ENCODE assay signal across 8 cellular contexts in genomic region chr5:55533806-55534435, GRCh38. TPM values are rescaled to one million over a fixed set of nuclear protein-coding genes. Genes with fewer than 3 reads are reported as not detected.
DNase-seq lines count a peak whose midpoint lies in the region; ATAC-seq and TF ChIP-seq lines count a peak whose summit lies in the region.

No MANE protein-coding gene starts in this region.

- peak overlapping the region; percentile 75 for H3K4me2 ChIP-seq in OCI-LY1 (ENCODE audit: low read length)

- peaks cover 0 to 7% (median 0%) of the 10 kb centered on the region in 3 donors for H3K36me3 Mint-ChIP-seq in CD8-positive, alpha-beta memory T cell

- H3K9me2 ChIP-seq in OCI-LY1 (ENCODE audit: low read depth, low read length): no peaks in the 10 kb centered on the region

- H2AFZ ChIP-seq in OCI-LY1 (ENCODE audit: low read length): no peak overlapping the region

- no peak for TF ChIP-seq POLR2A in testis (IDR thresholded peaks at IDR 0.05)

- H3K9ac ChIP-seq in OCI-LY1 (ENCODE audit: low read length): peak overlapping the region; percentile 65
- H3K9ac ChIP-seq in colonic mucosa (ENCODE audit: low read depth in 2 of 2, low read length in 2 of 2): peak overlapping the region; percentile 95

- WGBS in testis, 2 donors: 1 to 3% methylated on average over 7 to 22 of the region's 22 CpGs

- intact Hi-C loops in colonic mucosa (cut with DNase I): loop anchor here (5.0 kb wide), 1 partner anchor 68 kb away; no protein-coding TSS in a partner anchor
- intact Hi-C loops in testis (cut with DNase I; ENCODE audit: low total_unique reads): no loop called here

- no peaks in the 10 kb centered on the region for H3K36me3 ChIP-seq in CD8-positive, alpha-beta memory T cell (ENCODE audit: insufficient read depth, low read length)
- no peaks in the 10 kb centered on the region for H3K36me3 ChIP-seq in OCI-LY1 (ENCODE audit: insufficient read depth, low read length)
- no peaks in the 10 kb centered on the region for H3K36me3 ChIP-seq in colonic mucosa
- H3K36me3 ChIP-seq in testis (ENCODE audit: low read depth, missing control alignments): no peaks in the 10 kb centered on the region

- TF ChIP-seq CTCF in OCI-LY1 (IDR thresholded peaks at IDR 0.05; ENCODE audit: low read length) (no peak), colonic mucosa (IDR thresholded peaks at IDR 0.05) (no peak), testis (IDR thresholded peaks at IDR 0.05) (no peak)

- H3K4me3 ChIP-seq in CD8-positive, alpha-beta memory T cell (ENCODE audit: low read length): peak overlapping the region; percentile 85
- peak overlapping the region; percentile 72 for H3K4me3 ChIP-seq in OCI-LY1 (ENCODE audit: low read depth, low read length, poor library complexity, severe bottlenecking)
- peak overlapping the region; percentile 93 for H3K4me3 ChIP-seq in colonic mucosa
- peak overlapping the region; percentile 72 to 91 for H3K4me3 ChIP-seq in testis

- no peaks in the 10 kb centered on the region for H3K27me3 ChIP-seq in CD8-positive, alpha-beta memory T cell (ENCODE audit: insufficient read depth, low read length, poor library complexity, severe bottlenecking)
- no peaks in the 10 kb centered on the region for H3K27me3 ChIP-seq in OCI-LY1 (ENCODE audit: insufficient read depth, low read length)
- no peaks in the 10 kb centered on the region for H3K27me3 ChIP-seq in colonic mucosa
- no peaks in the 10 kb centered on the region for H3K27me3 ChIP-seq in testis

- POLR2A ChIA-PET in CD8-positive, alpha-beta memory T cell (lab: Charles Lee): no interaction called here

- ATAC-seq in GM19043 (IDR thresholded peaks at IDR 0.05; ENCODE audit: low read depth, unreplicated experiment): peak; percentile 49
- peak; percentile 52 for ATAC-seq in HG03135 (IDR thresholded peaks at IDR 0.05; ENCODE audit: unreplicated experiment)
- peak; percentile 60 for ATAC-seq in left lobe of liver

- DNase-seq in CD8-positive, alpha-beta memory T cell: no peak
- peak; percentile 57 for DNase-seq in colonic mucosa
- no peak for DNase-seq in left lobe of liver (ENCODE audit: low spot score)
- peak; percentile 18 for DNase-seq in testis
- DNase-seq in activated CD8-positive, alpha-beta memory T cell treated with anti-CD3 and anti-CD28 coated beads, Interleukin-2, amount 50 U/mL, for 4 hours: no peak

- peaks cover 0 to 1% of the 10 kb centered on the region in 2 donors for H3K27me3 Mint-ChIP-seq in CD8-positive, alpha-beta memory T cell

- CTCF ChIA-PET in CD8-positive, alpha-beta memory T cell (lab: Charles Lee): no interaction called here

- no peaks in the 10 kb centered on the region for H4K20me1 ChIP-seq in OCI-LY1 (ENCODE audit: insufficient read depth, low read length)

- H3K9me3 Mint-ChIP-seq in CD8-positive, alpha-beta memory T cell: no peaks in the 10 kb centered on the region

- H3K27ac ChIP-seq in CD8-positive, alpha-beta memory T cell (ENCODE audit: low read depth, low read length): peak overlapping the region; percentile 54
- H3K27ac ChIP-seq in OCI-LY1 (ENCODE audit: low read depth, low read length, poor library complexity, severe bottlenecking): no peak overlapping the region
- peak overlapping the region; percentile 98 for H3K27ac ChIP-seq in colonic mucosa
- H3K27ac ChIP-seq in testis: peak overlapping the region; percentile 86 to 93

- H3K4me1 Mint-ChIP-seq in CD8-positive, alpha-beta memory T cell: peaks cover 19 to 29% (median 29%) of the 10 kb centered on the region in 3 donors

- H3K27ac Mint-ChIP-seq in CD8-positive, alpha-beta memory T cell: peak overlapping the region; percentile 81 to 95 (median 91)

- H3K9me3 ChIP-seq in CD8-positive, alpha-beta memory T cell (ENCODE audit: low read length): no peaks in the 10 kb centered on the region
- no peaks in the 10 kb centered on the region for H3K9me3 ChIP-seq in OCI-LY1 (ENCODE audit: low read length)
- no peaks in the 10 kb centered on the region for H3K9me3 ChIP-seq in colonic mucosa
- no peaks in the 10 kb centered on the region for H3K9me3 ChIP-seq in testis

- H3K4me3 Mint-ChIP-seq in CD8-positive, alpha-beta memory T cell: peak overlapping the region; percentile 84 to 97 (median 93)

- no peaks in the 10 kb centered on the region for H3K79me2 ChIP-seq in OCI-LY1 (ENCODE audit: insufficient read depth, low read length)

- peaks cover 4% of the 10 kb centered on the region; the same call in 1 of the 2 replicates for H3F3A ChIP-seq in OCI-LY1 (ENCODE audit: insufficient read depth, low read length)

- peaks cover 24% of the 10 kb centered on the region for H3K4me1 ChIP-seq in CD8-positive, alpha-beta memory T cell (ENCODE audit: insufficient read depth, low read length)
- peaks cover 30% of the 10 kb centered on the region for H3K4me1 ChIP-seq in OCI-LY1 (ENCODE audit: insufficient read depth, low read length, severe bottlenecking)
- H3K4me1 ChIP-seq in colonic mucosa: no peaks in the 10 kb centered on the region
- H3K4me1 ChIP-seq in testis: peaks cover 4% of the 10 kb centered on the region

RNA-seq across cellular contexts. Expression of gene PLPP1, which starts 0.8 kb away (rescaled TPM):
- 10 to 100 TPM; 14.7 to 15.5 TPM for total RNA-seq in CD8-positive, alpha-beta memory T cell
- polyA plus RNA-seq in CD8-positive, alpha-beta memory T cell: 6.7 TPM
- 10 to 100 TPM; 53.0 to 85.7 TPM for total RNA-seq in colonic mucosa
- 24.5 TPM for total RNA-seq in left lobe of liver
- 100 to 1,000 TPM in 1 of 2 donors, 10 to 100 TPM in 1; 64.7 to 111 TPM for total RNA-seq in testis
- 66.7 TPM for polyA plus RNA-seq in testis (ENCODE audit: insufficient read depth, low read depth, low replicate concordance)

Comparison
In these comparisons a context has a peak if more than half of its experiments do, and no peak if none do; other contexts are left out.
1. DNase-seq: peak in colonic mucosa (single experiment) and testis (single experiment); none in CD8-positive, alpha-beta memory T cell (0 of 5), left lobe of liver (single experiment) and activated CD8-positive, alpha-beta memory T cell treated with anti-CD3 and anti-CD28 coated beads, Interleukin-2, amount 50 U/mL, for 4 hours (single experiment).
2. Peak in every context shown above with its lines, with median percentiles within 50 percentile points of each other: H3K4me3 ChIP-seq and ATAC-seq.